20 cellular contexts compared by ENCODE assay signal in the genomic region with DNA sequence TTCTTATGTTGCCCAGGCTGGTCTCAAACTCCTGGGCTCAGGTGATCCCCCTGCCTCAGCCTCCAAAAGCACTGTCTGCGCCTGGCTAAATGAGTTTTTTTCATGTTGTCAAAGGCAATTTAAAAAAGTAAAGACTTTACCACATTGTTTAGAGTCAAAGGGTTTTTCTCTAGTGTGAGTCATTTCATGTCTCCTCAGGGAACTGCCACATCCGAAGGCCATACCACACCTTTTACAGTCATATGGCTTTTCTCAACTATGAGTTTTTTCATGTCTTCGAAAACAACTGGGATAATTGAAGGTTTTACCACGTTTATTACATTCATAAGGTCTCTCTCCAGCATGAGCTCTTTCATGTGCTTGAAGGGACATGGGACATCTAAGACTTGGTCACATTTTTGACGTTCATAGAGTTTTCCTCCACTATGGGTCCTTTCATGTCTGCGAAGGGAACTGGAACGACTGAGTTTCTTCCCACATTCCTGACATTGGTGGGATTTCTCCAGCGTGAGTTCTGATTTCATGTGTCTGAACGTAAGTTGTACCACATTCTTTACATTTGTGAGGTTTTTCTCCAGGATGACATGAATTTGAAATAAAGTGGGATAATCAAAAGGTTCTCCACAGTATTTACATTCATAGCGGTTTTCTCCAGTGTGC.
DNase-seq lines count a peak whose midpoint lies in the region; ATAC-seq and TF ChIP-seq lines count a peak whose summit lies in the region.
"Had no signal": no experiment of that assay in that cellular context is flagged by ENCODE, and none has a peak within 500 bp of the region (broad histone marks: within the 10 kb centered on the region; RNA-seq: fewer than 3 reads in every experiment).

No MANE protein-coding gene starts in this region.

- CTCF ChIA-PET in activated CD8-positive, alpha-beta T cell treated with anti-CD3 and anti-CD28 coated beads for 36 hours (lab: Charles Lee), result no interaction called here
- CTCF ChIA-PET in activated CD8-positive, alpha-beta T cell treated with anti-CD3 and anti-CD28 coated beads, Interleukin-2, amount 10 ng/mL, durations not matched to agents 7 days and 5 days (lab: Charles Lee), result interaction anchor here (1.2 kb wide), 1 partner anchor 186 kb away, joined by 3 read pairs; no protein-coding TSS in a partner anchor
- CTCF ChIA-PET in WTC11 (lab: Charles Lee), result no interaction called here

- H3K27me3 Mint-ChIP-seq in activated CD8-positive, alpha-beta T cell treated with anti-CD3 and anti-CD28 coated beads for 36 hours, result no peaks in the 10 kb centered on the region
- H3K27me3 Mint-ChIP-seq in activated CD8-positive, alpha-beta T cell treated with anti-CD3 and anti-CD28 coated beads, Interleukin-2, amount 10 ng/mL, durations not matched to agents 7 days and 5 days (ENCODE audit: low read depth), result no peaks in the 10 kb centered on the region
- no peaks in the 10 kb centered on the region; the same call in 1 of the 2 replicates for H3K27me3 Mint-ChIP-seq in WTC11 (ENCODE audit: low read depth)
- H3K27me3 Mint-ChIP-seq: CD4-positive, alpha-beta memory T cell; IgD-negative memory B cell; stimulated activated naive B cell treated with anti-CD40 and anti-IgM and Interleukin-4, amounts not matched to agents 10 μg/mL and 1 μg/mL and 100 μg/mL, for 72 hours; type B pancreatic cell had no signal

- POLR2A ChIA-PET in activated CD8-positive, alpha-beta T cell treated with anti-CD3 and anti-CD28 coated beads for 36 hours (lab: Charles Lee), result no interaction called here
- POLR2A ChIA-PET in activated CD8-positive, alpha-beta T cell treated with anti-CD3 and anti-CD28 coated beads, Interleukin-2, amount 10 ng/mL, durations not matched to agents 7 days and 5 days (lab: Charles Lee), result no interaction called here
- POLR2A ChIA-PET in WTC11 (lab: Charles Lee), result no interaction called here

- H3K27ac Mint-ChIP-seq in activated CD8-positive, alpha-beta T cell treated with anti-CD3 and anti-CD28 coated beads for 36 hours, result no peak overlapping the region
- H3K27ac Mint-ChIP-seq in activated CD8-positive, alpha-beta T cell treated with anti-CD3 and anti-CD28 coated beads, Interleukin-2, amount 10 ng/mL, durations not matched to agents 7 days and 5 days, result no peak overlapping the region
- peak overlapping the region; percentile 60 for H3K27ac Mint-ChIP-seq in WTC11
- H3K27ac Mint-ChIP-seq: CD4-positive, alpha-beta memory T cell; stimulated activated naive B cell treated with anti-CD40 and anti-IgM and Interleukin-4, amounts not matched to agents 10 μg/mL and 1 μg/mL and 100 μg/mL, for 72 hours; type B pancreatic cell had no signal

- H3K36me3 Mint-ChIP-seq in activated CD8-positive, alpha-beta T cell treated with anti-CD3 and anti-CD28 coated beads for 36 hours (ENCODE audit: low read depth), result peaks cover 32% of the 10 kb centered on the region
- H3K36me3 Mint-ChIP-seq in activated CD8-positive, alpha-beta T cell treated with anti-CD3 and anti-CD28 coated beads, Interleukin-2, amount 10 ng/mL, durations not matched to agents 7 days and 5 days (ENCODE audit: low read depth), result peaks cover 37% of the 10 kb centered on the region
- peaks cover 25% of the 10 kb centered on the region for H3K36me3 Mint-ChIP-seq in WTC11

- peak; percentile 30 for ATAC-seq in activated CD8-positive, alpha-beta T cell treated with anti-CD3 and anti-CD28 coated beads for 36 hours
- no peak for ATAC-seq in activated CD8-positive, alpha-beta T cell treated with anti-CD3 and anti-CD28 coated beads, Interleukin-2, amount 10 ng/mL, durations not matched to agents 7 days and 5 days
- ATAC-seq in HG02973 (IDR thresholded peaks at IDR 0.05; ENCODE audit: unreplicated experiment) (peak; percentile 84), WTC11 (no peak)
- ATAC-seq: A549; Panc1; pancreas; stimulated activated naive B cell treated with anti-CD40 and anti-IgM and Interleukin-4, amounts not matched to agents 10 μg/mL and 1 μg/mL and 100 μg/mL, for 72 hours had no signal

- no peak for DNase-seq in activated CD8-positive, alpha-beta T cell treated with anti-CD3 and anti-CD28 coated beads for 36 hours
- no peak for DNase-seq in activated CD8-positive, alpha-beta T cell treated with anti-CD3 and anti-CD28 coated beads, Interleukin-2, amount 10 ng/mL, durations not matched to agents 7 days and 5 days
- DNase-seq in WTC11 (ENCODE audit: low spot score), result no peak
- DNase-seq in retinal pigment epithelial cell (ENCODE audit: low read depth), result peak; percentile 5
- no peak for DNase-seq in DMS 273 treated with DMSO at 0.1 percent for 48 hours (lab: John Stamatoyannopoulos, UW)
- DNase-seq in NCI-H748 (lab: John Stamatoyannopoulos, UW; ENCODE audit: unreplicated experiment), result no peak
- no peak for DNase-seq in nucleus accumbens (lab: John Stamatoyannopoulos, UW)
- DNase-seq: activated naive CD4-positive, alpha-beta T cell treated with anti-CD3 and anti-CD28 coated beads, Interleukin-2, amount 50 U/mL, for 16 hours; CD4-positive, alpha-beta memory T cell; NCI-H1092 treated with DMSO at 0.1 percent for 48 hours; NCI-H2171; NCI-H82; pancreas; stimulated activated naive B cell treated with anti-CD40 and anti-IgM and Interleukin-4, amounts not matched to agents 10 μg/mL and 1 μg/mL and 100 μg/mL, for 72 hours had no signal

- no peak overlapping the region for H3K4me3 ChIP-seq in retinal pigment epithelial cell (ENCODE audit: low read length)
- H3K4me3 ChIP-seq: A549, pancreas, skin epidermis had no signal

- intact Hi-C loops in activated CD8-positive, alpha-beta T cell treated with anti-CD3 and anti-CD28 coated beads for 36 hours (cut with micrococcal nuclease), result no loop called here

- H3K4me3 Mint-ChIP-seq in activated CD8-positive, alpha-beta T cell treated with anti-CD3 and anti-CD28 coated beads for 36 hours, result no peak overlapping the region
- H3K4me3 Mint-ChIP-seq in activated CD8-positive, alpha-beta T cell treated with anti-CD3 and anti-CD28 coated beads, Interleukin-2, amount 10 ng/mL, durations not matched to agents 7 days and 5 days, result no peak overlapping the region
- no peak overlapping the region for H3K4me3 Mint-ChIP-seq in WTC11
- H3K4me3 Mint-ChIP-seq: CD4-positive, alpha-beta memory T cell; IgD-negative memory B cell; stimulated activated naive B cell treated with anti-CD40 and anti-IgM and Interleukin-4, amounts not matched to agents 10 μg/mL and 1 μg/mL and 100 μg/mL, for 72 hours; type B pancreatic cell had no signal

- peaks cover 5% of the 10 kb centered on the region for H3K9me3 Mint-ChIP-seq in activated CD8-positive, alpha-beta T cell treated with anti-CD3 and anti-CD28 coated beads for 36 hours
- H3K9me3 Mint-ChIP-seq in activated CD8-positive, alpha-beta T cell treated with anti-CD3 and anti-CD28 coated beads, Interleukin-2, amount 10 ng/mL, durations not matched to agents 7 days and 5 days (ENCODE audit: insufficient read depth), result peaks cover 8% of the 10 kb centered on the region
- H3K9me3 Mint-ChIP-seq in WTC11, result peaks cover 27% of the 10 kb centered on the region

- H3K4me1 Mint-ChIP-seq in activated CD8-positive, alpha-beta T cell treated with anti-CD3 and anti-CD28 coated beads for 36 hours (ENCODE audit: low read depth), result peaks cover 4% of the 10 kb centered on the region
- no peaks in the 10 kb centered on the region for H3K4me1 Mint-ChIP-seq in activated CD8-positive, alpha-beta T cell treated with anti-CD3 and anti-CD28 coated beads, Interleukin-2, amount 10 ng/mL, durations not matched to agents 7 days and 5 days (ENCODE audit: low read depth)
- H3K4me1 Mint-ChIP-seq in WTC11, result no peaks in the 10 kb centered on the region
- H3K4me1 Mint-ChIP-seq: CD4-positive, alpha-beta memory T cell; IgD-negative memory B cell; stimulated activated naive B cell treated with anti-CD40 and anti-IgM and Interleukin-4, amounts not matched to agents 10 μg/mL and 1 μg/mL and 100 μg/mL, for 72 hours had no signal

- TF ChIP-seq CTCF in activated CD8-positive, alpha-beta T cell treated with anti-CD3 and anti-CD28 coated beads for 36 hours (IDR thresholded peaks at IDR 0.05), result no peak
- no peak for TF ChIP-seq CTCF in WTC11 (IDR thresholded peaks at IDR 0.05)
- TF ChIP-seq CTCF in retinal pigment epithelial cell (conservative IDR thresholded peaks at IDR 0.05; ENCODE audit: low read depth, low read length), result no peak

TF ChIP-seq in WTC11, 78 proteins besides CTCF, POLR2A, EP300 and RAD21 (continues in another document):
- no peak for TF ChIP-seq TEAD1 (CRISPR knock-in tag; IDR thresholded peaks at IDR 0.05)
- TF ChIP-seq, protein P1, sequence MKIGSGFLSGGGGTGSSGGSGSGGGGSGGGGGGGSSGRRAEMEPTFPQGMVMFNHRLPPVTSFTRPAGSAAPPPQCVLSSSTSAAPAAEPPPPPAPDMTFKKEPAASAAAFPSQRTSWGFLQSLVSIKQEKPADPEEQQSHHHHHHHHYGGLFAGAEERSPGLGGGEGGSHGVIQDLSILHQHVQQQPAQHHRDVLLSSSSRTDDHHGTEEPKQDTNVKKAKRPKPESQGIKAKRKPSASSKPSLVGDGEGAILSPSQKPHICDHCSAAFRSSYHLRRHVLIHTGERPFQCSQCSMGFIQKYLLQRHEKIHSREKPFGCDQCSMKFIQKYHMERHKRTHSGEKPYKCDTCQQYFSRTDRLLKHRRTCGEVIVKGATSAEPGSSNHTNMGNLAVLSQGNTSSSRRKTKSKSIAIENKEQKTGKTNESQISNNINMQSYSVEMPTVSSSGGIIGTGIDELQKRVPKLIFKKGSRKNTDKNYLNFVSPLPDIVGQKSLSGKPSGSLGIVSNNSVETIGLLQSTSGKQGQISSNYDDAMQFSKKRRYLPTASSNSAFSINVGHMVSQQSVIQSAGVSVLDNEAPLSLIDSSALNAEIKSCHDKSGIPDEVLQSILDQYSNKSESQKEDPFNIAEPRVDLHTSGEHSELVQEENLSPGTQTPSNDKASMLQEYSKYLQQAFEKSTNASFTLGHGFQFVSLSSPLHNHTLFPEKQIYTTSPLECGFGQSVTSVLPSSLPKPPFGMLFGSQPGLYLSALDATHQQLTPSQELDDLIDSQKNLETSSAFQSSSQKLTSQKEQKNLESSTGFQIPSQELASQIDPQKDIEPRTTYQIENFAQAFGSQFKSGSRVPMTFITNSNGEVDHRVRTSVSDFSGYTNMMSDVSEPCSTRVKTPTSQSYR (CRISPR knock-in tag; IDR thresholded peaks at IDR 0.05), result no peak
- no peak for TF ChIP-seq CBFB (CRISPR knock-in tag; IDR thresholded peaks at IDR 0.05; ENCODE audit: low read depth)
- TF ChIP-seq JUN (CRISPR knock-in tag; IDR thresholded peaks at IDR 0.05), result no peak
- TF ChIP-seq, protein P2, sequence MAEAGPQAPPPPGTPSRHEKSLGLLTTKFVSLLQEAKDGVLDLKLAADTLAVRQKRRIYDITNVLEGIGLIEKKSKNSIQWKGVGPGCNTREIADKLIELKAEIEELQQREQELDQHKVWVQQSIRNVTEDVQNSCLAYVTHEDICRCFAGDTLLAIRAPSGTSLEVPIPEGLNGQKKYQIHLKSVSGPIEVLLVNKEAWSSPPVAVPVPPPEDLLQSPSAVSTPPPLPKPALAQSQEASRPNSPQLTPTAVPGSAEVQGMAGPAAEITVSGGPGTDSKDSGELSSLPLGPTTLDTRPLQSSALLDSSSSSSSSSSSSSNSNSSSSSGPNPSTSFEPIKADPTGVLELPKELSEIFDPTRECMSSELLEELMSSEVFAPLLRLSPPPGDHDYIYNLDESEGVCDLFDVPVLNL (CRISPR knock-in tag; IDR thresholded peaks at IDR 0.05; ENCODE audit: borderline replicate concordance, low read depth), result no peak
- no peak for TF ChIP-seq ZNF219 (CRISPR knock-in tag; IDR thresholded peaks at IDR 0.05; ENCODE audit: borderline replicate concordance)

Comparison
In these comparisons a context has a peak if more than half of its experiments do, and no peak if none do; other contexts are left out.
1. ATAC-seq: peak in activated CD8-positive, alpha-beta T cell treated with anti-CD3 and anti-CD28 coated beads for 36 hours (single experiment) and HG02973 (single experiment); none in activated CD8-positive, alpha-beta T cell treated with anti-CD3 and anti-CD28 coated beads, Interleukin-2, amount 10 ng/mL, durations not matched to agents 7 days and 5 days (single experiment) and WTC11 (single experiment).